In the genomic region with DNA sequence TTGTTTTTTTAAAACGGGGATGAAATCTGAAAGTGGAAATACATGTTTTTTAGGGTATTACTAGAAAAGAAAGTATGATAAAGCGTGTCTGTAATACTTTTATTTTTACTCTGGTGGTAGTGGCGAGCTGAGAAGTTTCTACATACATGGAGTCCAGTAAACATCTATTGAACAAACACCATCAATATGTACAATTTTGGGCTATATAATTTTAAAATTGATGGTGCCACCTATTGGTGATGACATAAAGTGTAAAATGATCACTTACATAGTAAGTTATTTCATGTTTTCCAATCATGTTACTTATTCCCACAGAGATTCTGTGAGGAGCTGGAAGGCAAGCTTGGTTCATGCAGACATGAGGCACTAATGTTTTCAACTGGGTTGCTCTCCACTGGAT, we compare ENCODE assay signal across 8 cellular contexts. TPM values are rescaled to one million over a fixed set of nuclear protein-coding genes. Genes with fewer than 3 reads are reported as not detected.
DNase-seq lines count a peak whose midpoint lies in the region; ATAC-seq and TF ChIP-seq lines count a peak whose summit lies in the region.

No MANE protein-coding gene starts in this region.

- no peaks in the 10 kb centered on the region for H3K36me3 ChIP-seq in mammary epithelial cell (ENCODE audit: insufficient read depth, low read length)

- H3K4me1 Mint-ChIP-seq in memory B cell = no peaks in the 10 kb centered on the region

- no peak overlapping the region for H2AFZ ChIP-seq in mammary epithelial cell (ENCODE audit: low read depth, low read length)

- no peak overlapping the region for H3K4me3 ChIP-seq in LNCaP clone FGC (ENCODE audit: low read depth, low read length)
- H3K4me3 ChIP-seq in mammary epithelial cell (replicated peaks in 1 of 3; ENCODE audit: insufficient read depth in 1 of 3, low read depth in 2 of 3, low read length in 3 of 3) = no peak overlapping the region

- intact Hi-C loops in mammary epithelial cell (cut with micrococcal nuclease) = loop anchor here (1.0 to 5.0 kb wide), 4 partner anchors 33 to 132 kb away; no protein-coding TSS in a partner anchor

- no peaks in the 10 kb centered on the region for H3K27me3 Mint-ChIP-seq in memory B cell

- H3K27ac Mint-ChIP-seq in memory B cell = no peak overlapping the region

- peak; percentile 48 for TF ChIP-seq CTCF in LNCaP clone FGC (IDR thresholded peaks at IDR 0.05; ENCODE audit: control insufficient read depth, extremely low read depth, insufficient read depth)
- TF ChIP-seq CTCF in mammary epithelial cell (conservative IDR thresholded peaks at IDR 0.05 in 1 of 2, IDR thresholded peaks at IDR 0.05 in 1 of 2; ENCODE audit: extremely low read depth in 1 of 2, insufficient read depth in 1 of 2, low read depth in 1 of 2, low read length in 2 of 2) = peak; percentile 35 to 43

- H3K27me3 ChIP-seq in mammary epithelial cell (ENCODE audit: insufficient read depth, low read length) = no peaks in the 10 kb centered on the region

- H3K9ac ChIP-seq in mammary epithelial cell (ENCODE audit: insufficient read depth, low read length) = no peak overlapping the region

- WGBS in mammary epithelial cell (ENCODE audit: low coverage, missing lambda C conversion rate) = 37% methylated on average over 3 of the region's 3 CpGs

- in situ Hi-C loops in mammary epithelial cell (cut with MboI; ENCODE audit: low sequenced_read_pairs in 2 of 2) = no loop called here

- peaks cover 4% of the 10 kb centered on the region for H3K4me1 ChIP-seq in mammary epithelial cell (ENCODE audit: insufficient read depth, low read length)

- no peaks in the 10 kb centered on the region for H3K9me3 ChIP-seq in mammary epithelial cell (replicated peaks; ENCODE audit: insufficient read depth, low read length)

- ATAC-seq in memory B cell (ENCODE audit: low read depth) = peak; percentile 81
- no peak for ATAC-seq in HG03039 (IDR thresholded peaks at IDR 0.05; ENCODE audit: unreplicated experiment)

- no peaks in the 10 kb centered on the region for H3K9me3 Mint-ChIP-seq in memory B cell

- H3K4me2 ChIP-seq in mammary epithelial cell (ENCODE audit: insufficient read depth, low read depth, low read length) = no peak overlapping the region

- H3K27ac ChIP-seq in mammary epithelial cell (ENCODE audit: insufficient read depth, low read depth, low read length) = no peak overlapping the region

- no peaks in the 10 kb centered on the region for H3K79me2 ChIP-seq in mammary epithelial cell (ENCODE audit: insufficient read depth, low read length)

- H3K4me3 Mint-ChIP-seq in memory B cell = no peak overlapping the region

- peak; percentile 14 for DNase-seq in DMS79 treated with DMSO at 0.1 percent for 48 hours (lab: John Stamatoyannopoulos, UW)
- DNase-seq in DMS79 (lab: John Stamatoyannopoulos, UW) = no peak
- DNase-seq in LNCaP clone FGC (ENCODE audit: low read depth) = peak; percentile 14
- DNase-seq in mammary epithelial cell = peak; percentile 19
- DNase-seq in memory B cell (ENCODE audit: low spot score in 2 of 2) = peak in 1 of 2 donors; percentile 32
- no peak for DNase-seq in SHP77 treated with DMSO at 0.1 percent for 48 hours (lab: John Stamatoyannopoulos, UW)
- DNase-seq in NCI-H82 treated with DMSO at 0.1 percent for 48 hours (lab: John Stamatoyannopoulos, UW; ENCODE audit: unreplicated experiment) = no peak

- H3K36me3 Mint-ChIP-seq in memory B cell = no peaks in the 10 kb centered on the region

- CTCF ChIA-PET in mammary epithelial cell (lab: Charles Lee; ENCODE audit: low non-redundant PET) = interaction anchor here (0.7 kb wide), 1 partner anchor 40 kb away, joined by 5 read pairs; no protein-coding TSS in a partner anchor

- H4K20me1 ChIP-seq in mammary epithelial cell (ENCODE audit: insufficient read depth, low read length) = no peaks in the 10 kb centered on the region

- BruUV-seq in mammary epithelial cell (replicated peaks; lab: Mats Ljungman, UMichigan) = no TSS peak

- dilution Hi-C loops in mammary epithelial cell (cut with HindIII; ENCODE audit: low sequenced_read_pairs) = no loop called here

RNA-seq across cellular contexts. Expression of a gene that starts 31.5 kb away (rescaled TPM):
- total RNA-seq in mammary epithelial cell = 100 to 1,000 TPM in 1 of 2 donors, 10 to 100 TPM in 1; 88.7 to 112 TPM
- 107 TPM for polyA plus RNA-seq in mammary epithelial cell
- polyA minus RNA-seq in mammary epithelial cell = 116 TPM

Comparison
In these comparisons a context has a peak if more than half of its experiments do, and no peak if none do; other contexts are left out.
1. DNase-seq: peak in DMS79 treated with DMSO at 0.1 percent for 48 hours (single experiment), LNCaP clone FGC (single experiment) and mammary epithelial cell (single experiment); none in DMS79 (single experiment), SHP77 treated with DMSO at 0.1 percent for 48 hours (single experiment) and NCI-H82 treated with DMSO at 0.1 percent for 48 hours (single experiment).